ENCODE assay signal across 9 cellular contexts in genomic region chrX:13742397-13743176, GRCh38. TPM values are rescaled to one million over a fixed set of nuclear protein-coding genes. Genes with fewer than 3 reads are reported as not detected.
DNase-seq lines count a peak whose midpoint lies in the region; ATAC-seq, FAIRE-seq and TF ChIP-seq lines count a peak whose summit lies in the region.
"Had no signal": no experiment of that assay in that cellular context is flagged by ENCODE, and none has a peak within 500 bp of the region (broad histone marks: within the 10 kb centered on the region; RNA-seq: fewer than 3 reads in every experiment).

No MANE protein-coding gene starts in this region.

- H3K27ac ChIP-seq in pancreas = no peak overlapping the region
- H3K27ac ChIP-seq: C4-2B had no signal

- no peaks in the 10 kb centered on the region for H3K9me3 ChIP-seq in pancreas

- peak overlapping the region; percentile 90 for H3K27ac Mint-ChIP-seq in activated T-cell treated with anti-CD3 and anti-CD28 coated beads, Interleukin-2, amount 50 U/mL, for 24 hours

- H3K27me3 ChIP-seq in pancreas = no peaks in the 10 kb centered on the region

- WGBS in pancreas, 2 donors = 65 to 83% methylated on average over 13 of the region's 13 CpGs

- peak overlapping the region; percentile 46 for H3K4me3 Mint-ChIP-seq in activated T-cell treated with anti-CD3 and anti-CD28 coated beads, Interleukin-2, amount 50 U/mL, for 24 hours

- peak; percentile 89 for ATAC-seq in GM19397 (IDR thresholded peaks at IDR 0.05; ENCODE audit: unreplicated experiment)
- peak; percentile 93 for ATAC-seq in HG03354 (IDR thresholded peaks at IDR 0.05; ENCODE audit: poor library complexity, severe bottlenecking, unreplicated experiment)
- ATAC-seq in pancreas = peak; percentile 40 to 59 (median 52)

- TF ChIP-seq CTCF in pancreas (IDR thresholded peaks at IDR 0.05) = no peak

- H3K4me1 Mint-ChIP-seq in activated T-cell treated with anti-CD3 and anti-CD28 coated beads, Interleukin-2, amount 50 U/mL, for 24 hours (ENCODE audit: low read depth) = peaks cover 26% of the 10 kb centered on the region

- H3K4me3 ChIP-seq in pancreas = no peak overlapping the region

- peaks cover 16% of the 10 kb centered on the region for H3K27me3 Mint-ChIP-seq in activated T-cell treated with anti-CD3 and anti-CD28 coated beads, Interleukin-2, amount 50 U/mL, for 24 hours

- H3K36me3 ChIP-seq in pancreas = peaks cover 0 to 25% (median 0%) of the 10 kb centered on the region in 3 donors

- no peak for FAIRE-seq in pancreas (lab: Jason Lieb, UNC)

- intact Hi-C loops in pancreas (cut with DNase I) = loop anchor here in 1 of 3 donors (10.0 kb wide), 1 partner anchor 88 kb away; the partner anchor contains the start of gene TCEANC

- no peaks in the 10 kb centered on the region for H3K9me3 Mint-ChIP-seq in activated T-cell treated with anti-CD3 and anti-CD28 coated beads, Interleukin-2, amount 50 U/mL, for 24 hours

- no peaks in the 10 kb centered on the region for H3K4me1 ChIP-seq in pancreas

- DNase-seq in AML-193 (lab: John Stamatoyannopoulos, UW) = peak; percentile 20 to 50
- DNase-seq in activated T-cell treated with anti-CD3 and anti-CD28 coated beads, Interleukin-2, amount 50 U/mL, for 24 hours = peak; percentile 44
- DNase-seq in pancreas = no peak
- no peak for DNase-seq in NCI-H510A treated with DMSO at 0.1 percent for 48 hours (lab: John Stamatoyannopoulos, UW)
- DNase-seq in kidney glomerular epithelial cell (lab: John Stamatoyannopoulos, UW) = no peak
- DNase-seq in DMS114 treated with DMSO at 0.1 percent for 48 hours (lab: John Stamatoyannopoulos, UW; ENCODE audit: unreplicated experiment) = no peak

- peaks cover 61% of the 10 kb centered on the region for H3K36me3 Mint-ChIP-seq in activated T-cell treated with anti-CD3 and anti-CD28 coated beads, Interleukin-2, amount 50 U/mL, for 24 hours (ENCODE audit: low read depth)

RNA-seq across cellular contexts. Expression of gene OFD1, which starts 8.0 kb away (rescaled TPM):
- 10 to 100 TPM; 13.1 to 32.9 (median 17.6) TPM for total RNA-seq in pancreas
- 10 to 100 TPM; 54.5 to 91.0 TPM for polyA plus RNA-seq in pancreas

RNA-seq across cellular contexts. Expression of gene TRAPPC2, which starts 8.2 kb away (rescaled TPM):
- total RNA-seq in pancreas = 10 to 100 TPM in 2 of 6 donors, 1 to 10 TPM in 4; 6.8 to 13.2 (median 9.4) TPM
- 1 to 10 TPM; 4.4 to 6.9 TPM for polyA plus RNA-seq in pancreas

RNA-seq across cellular contexts. Expression of gene RAB9A, which starts 53.7 kb away (rescaled TPM):
- 10 to 100 TPM; 11.7 to 22.0 (median 16.5) TPM for total RNA-seq in pancreas
- polyA plus RNA-seq in pancreas = 10 to 100 TPM in 1 of 2 donors, 1 to 10 TPM in 1; 8.7 to 18.4 TPM

Comparison
In these comparisons a context has a peak if more than half of its experiments do, and no peak if none do; other contexts are left out.
1. DNase-seq: peak in AML-193 (2 of 2) and activated T-cell treated with anti-CD3 and anti-CD28 coated beads, Interleukin-2, amount 50 U/mL, for 24 hours (single experiment); none in pancreas (0 of 6), NCI-H510A treated with DMSO at 0.1 percent for 48 hours (single experiment), kidney glomerular epithelial cell (single experiment) and DMS114 treated with DMSO at 0.1 percent for 48 hours (single experiment).
2. Peak in every context shown above with its lines, with median percentiles within 50 percentile points of each other: ATAC-seq.